ENCODE assay signal across 1 cellular context in the genomic region with DNA sequence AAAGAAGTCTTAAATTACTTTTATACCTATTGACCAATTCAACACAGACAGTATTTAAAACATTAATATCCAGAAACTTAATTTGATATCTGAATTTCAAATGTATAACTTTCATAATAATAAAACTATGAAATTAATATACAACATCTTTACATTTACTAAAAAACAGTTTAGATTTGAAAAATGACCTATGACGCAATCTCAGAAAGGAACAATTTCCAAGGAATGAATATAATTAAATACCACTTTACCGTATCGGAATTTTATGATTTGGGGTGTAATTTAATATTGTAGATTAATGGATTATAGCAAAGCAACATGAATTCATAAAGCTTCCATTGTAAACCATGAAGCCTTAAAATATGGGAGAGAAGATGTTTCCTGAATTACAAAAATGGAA.
A peak's percentile ranks its signal among the peaks of the same experiment; 100 is the strongest.
TF ChIP-seq lines count a peak whose summit lies in the region.

No MANE protein-coding gene starts in this region.

TF ChIP-seq in K562, 482 proteins besides CTCF, POLR2A, EP300 and RAD21 (continued from another document):
- no peak for TF ChIP-seq CEBPG (CRISPR knock-in tag; IDR thresholded peaks at IDR 0.05)
- TF ChIP-seq CEBPG (tag; conservative IDR thresholded peaks at IDR 0.05 in 1 of 2, IDR thresholded peaks at IDR 0.05 in 1 of 2), result peak in 1 of 2 experiments; percentile 79; a peak in 2 of 4 replicates
TF ChIP-seq in K562: peak in this region for 2.
